ENCODE assay signal across 1 cellular context in genomic region chr19:11293468-11294389, GRCh38.
TF ChIP-seq lines count a peak whose summit lies in the region.

No MANE protein-coding gene starts in this region.

TF ChIP-seq in K562, 482 proteins besides CTCF, POLR2A, EP300 and RAD21 (continued from another document):
- TF ChIP-seq ZBTB11 (CRISPR knock-in tag; IDR thresholded peaks at IDR 0.05) (peak in 2 of 3 experiments; percentile 39 to 59; a peak in 3 of 6 replicates), RAD51 (IDR thresholded peaks at IDR 0.05; ENCODE audit: borderline replicate concordance, low read depth) (no peak), ZNF175 (CRISPR knock-in tag; IDR thresholded peaks at IDR 0.05; ENCODE audit: low read depth) (no peak)
